Comparison of ENCODE assay signal across 8 cellular contexts in genomic region chr2:69798909-69799526, GRCh38. TPM values are rescaled to one million over a fixed set of nuclear protein-coding genes. Genes with fewer than 3 reads are reported as not detected.
DNase-seq lines count a peak whose midpoint lies in the region; TF ChIP-seq lines count a peak whose summit lies in the region.

No MANE protein-coding gene starts in this region.

- H3K27me3 ChIP-seq in esophagus muscularis mucosa: no peaks in the 10 kb centered on the region
- H3K27me3 ChIP-seq in trophoblast cell (ENCODE audit: insufficient read depth, low read length): no peaks in the 10 kb centered on the region

- H3K9me3 ChIP-seq in OCI-LY7 (ENCODE audit: low read length): no peaks in the 10 kb centered on the region; the same call in 1 of the 2 replicates
- no peaks in the 10 kb centered on the region for H3K9me3 ChIP-seq in esophagus muscularis mucosa
- peaks cover 1% of the 10 kb centered on the region for H3K9me3 ChIP-seq in trophoblast cell (ENCODE audit: insufficient read depth, low read depth, low read length)

- no peaks in the 10 kb centered on the region for H4K20me1 ChIP-seq in OCI-LY7 (ENCODE audit: insufficient read depth, low read length)

- peak overlapping the region; percentile 24 for H3K4ac ChIP-seq in trophoblast cell (ENCODE audit: low read depth, low read length)

- H3K18ac ChIP-seq in trophoblast cell (ENCODE audit: low read length): peak overlapping the region; percentile 74

- intact Hi-C loops in OCI-LY7 (cut with micrococcal nuclease; ENCODE audit: unreplicated experiment): no loop called here
- intact Hi-C loops in esophagus muscularis mucosa (cut with DNase I): no loop called here

- TF ChIP-seq CTCF in OCI-LY7 (conservative IDR thresholded peaks at IDR 0.05; ENCODE audit: low read length): no peak
- no peak for TF ChIP-seq CTCF in esophagus muscularis mucosa (IDR thresholded peaks at IDR 0.05)

- H2BK5ac ChIP-seq in trophoblast cell (ENCODE audit: low read depth, low read length, poor library complexity): peak overlapping the region; percentile 78

- H3K23ac ChIP-seq in trophoblast cell (ENCODE audit: low read length): no peak overlapping the region

- H3K4me3 ChIP-seq in OCI-LY7 (ENCODE audit: low read depth, low read length, poor library complexity, severe bottlenecking) (peak overlapping the region; percentile 45), esophagus muscularis mucosa (peak overlapping the region; percentile 40 to 47 (median 43)), trophoblast cell (ENCODE audit: low read depth, low read length) (no peak overlapping the region)

- no peaks in the 10 kb centered on the region for H3K9me2 ChIP-seq in OCI-LY7 (ENCODE audit: insufficient read depth, low read length)

- 13% methylated on average over 4 of the region's 4 CpGs for WGBS in esophagus muscularis mucosa
- WGBS in trophoblast cell (ENCODE audit: extremely low coverage, insufficient coverage, insufficient read length): no CpG with 5 or more reads among the region's 4 CpGs

- peak overlapping the region; percentile 84 for H2BK12ac ChIP-seq in trophoblast cell (ENCODE audit: low read length)

- peak overlapping the region; percentile 84 for H2BK120ac ChIP-seq in trophoblast cell (ENCODE audit: insufficient read depth, low read length, poor library complexity)

- H3K4me2 ChIP-seq in OCI-LY7 (ENCODE audit: low read length): peak overlapping the region; percentile 62
- peak overlapping the region; percentile 49 for H3K4me2 ChIP-seq in trophoblast cell (ENCODE audit: low read length)

- H4K8ac ChIP-seq in trophoblast cell (ENCODE audit: low read depth, low read length): peak overlapping the region; percentile 56

- H3K79me2 ChIP-seq in OCI-LY7 (ENCODE audit: insufficient read depth, low read depth, low read length) (no peaks in the 10 kb centered on the region), trophoblast cell (ENCODE audit: control insufficient read depth, insufficient read depth, low read length, poor library complexity) (no peaks in the 10 kb centered on the region)

- no peak for TF ChIP-seq POLR2A in esophagus muscularis mucosa (IDR thresholded peaks at IDR 0.05; ENCODE audit: low read depth)

- peaks cover 15% of the 10 kb centered on the region for H3K79me1 ChIP-seq in trophoblast cell (ENCODE audit: low read length)

- H3K9ac ChIP-seq in trophoblast cell (ENCODE audit: low read length): no peak overlapping the region

- TF ChIP-seq EP300 in esophagus muscularis mucosa (IDR thresholded peaks at IDR 0.05): no peak

- no peaks in the 10 kb centered on the region for H3K36me3 ChIP-seq in OCI-LY7 (ENCODE audit: insufficient read depth, low read length)
- peaks cover 0 to 7% (median under 1%) of the 10 kb centered on the region in 4 donors for H3K36me3 ChIP-seq in esophagus muscularis mucosa
- no peaks in the 10 kb centered on the region for H3K36me3 ChIP-seq in trophoblast cell (ENCODE audit: control insufficient read depth in 1 of 2, insufficient read depth in 2 of 2, low read length in 2 of 2)

- CTCF ChIA-PET in OCI-LY7 (lab: Charles Lee; ENCODE audit: unreplicated experiment): interaction anchor here (1.8 kb wide), 1 partner anchor 17 kb away, joined by 4 read pairs; no protein-coding TSS in a partner anchor

- H3K4me1 ChIP-seq in OCI-LY7 (ENCODE audit: insufficient read depth, low read length, poor library complexity, severe bottlenecking) (peaks cover 32% of the 10 kb centered on the region), esophagus muscularis mucosa (peaks cover 5 to 26% (median 23%) of the 10 kb centered on the region in 4 donors), trophoblast cell (ENCODE audit: control insufficient read depth in 1 of 2, insufficient read depth in 2 of 2, low read length in 2 of 2) (peaks cover 28 to 34% of the 10 kb centered on the region in 2 experiments)

- H4K91ac ChIP-seq in trophoblast cell (ENCODE audit: low read depth, low read length): peak overlapping the region; percentile 84

- POLR2A ChIA-PET in OCI-LY7 (lab: Charles Lee): interaction anchor here (0.6 to 2.8 kb wide), 7 partner anchors 8 to 155 kb away, joined by 3 to 10 read pairs (median 5); partner anchors contain the start of gene AAK1

- peak overlapping the region; percentile 75 for H3K14ac ChIP-seq in trophoblast cell (ENCODE audit: low read length)

- no TSS peak for BruUV-seq in OCI-LY7 (replicated peaks; lab: Mats Ljungman, UMichigan)

- H2AK5ac ChIP-seq in trophoblast cell (ENCODE audit: low read length): peak overlapping the region; percentile 83

- H3K27ac ChIP-seq in OCI-LY7 (ENCODE audit: low read depth, low read length, poor library complexity, severe bottlenecking) (no peak overlapping the region), esophagus muscularis mucosa (replicated peaks in 1 of 4) (peak overlapping the region; percentile 31 to 71 (median 64)), trophoblast cell (ENCODE audit: low read depth, low read length) (peak overlapping the region; percentile 84)

- no peak overlapping the region for H4K12ac ChIP-seq in trophoblast cell (ENCODE audit: low read depth, low read length)

- H2AFZ ChIP-seq in OCI-LY7 (ENCODE audit: low read length) (peak overlapping the region; percentile 52), trophoblast cell (ENCODE audit: insufficient read depth, low read length, poor library complexity) (no peak overlapping the region)

- DNase-seq in NCI-H82 (lab: John Stamatoyannopoulos, UW) (peak; percentile 49), NCI-H82 treated with DMSO at 0.1 percent for 48 hours (lab: John Stamatoyannopoulos, UW; ENCODE audit: unreplicated experiment) (no peak), OCI-LY7 (ENCODE audit: low spot score) (peak; percentile 23), esophagus muscularis mucosa (ENCODE audit: extremely low spot score) (peak; percentile 80), trophoblast cell (no peak), NCI-H748 (lab: John Stamatoyannopoulos, UW; ENCODE audit: unreplicated experiment) (no peak), NCI-H510A treated with DMSO at 0.1 percent for 48 hours (lab: John Stamatoyannopoulos, UW) (no peak), DMS 273 treated with DMSO at 0.1 percent for 48 hours (lab: John Stamatoyannopoulos, UW) (no peak)

RNA-seq across cellular contexts. Expression of gene GMCL1, which starts 30.4 kb away (rescaled TPM):
- 11.9 and 14.4 TPM in 2 replicates for total RNA-seq in OCI-LY7 (2014; rRNA removed; shearing (Covaris generic))
- total RNA-seq in OCI-LY7 (2022) (25.9 and 28.2 TPM in 2 replicates), esophagus muscularis mucosa (10 to 100 TPM in 2 of 4 donors, 1 to 10 TPM in 2; 9.5 to 13.7 (median 10.3) TPM)
- polyA plus RNA-seq in trophoblast cell (2013): 13.3 and 13.7 TPM in 2 replicates

RNA-seq across cellular contexts. Expression of gene ANXA4, which starts 57.1 kb away (rescaled TPM):
- 0.38 and 0.72 TPM in 2 replicates for total RNA-seq in OCI-LY7 (2014; rRNA removed; shearing (Covaris generic))
- 3.5 and 3.6 TPM in 2 replicates for total RNA-seq in OCI-LY7 (2022)
- 10 to 100 TPM; 44.9 to 94.8 (median 58.5) TPM for total RNA-seq in esophagus muscularis mucosa
- polyA plus RNA-seq in trophoblast cell (2013): 68.4 and 70.7 TPM in 2 replicates

Comparison
In these comparisons a context has a peak if more than half of its experiments do, and no peak if none do; other contexts are left out.
1. DNase-seq: peak in NCI-H82 (single experiment), OCI-LY7 (single experiment) and esophagus muscularis mucosa (single experiment); none in NCI-H82 treated with DMSO at 0.1 percent for 48 hours (single experiment), trophoblast cell (0 of 2), NCI-H748 (single experiment), NCI-H510A treated with DMSO at 0.1 percent for 48 hours (single experiment) and DMS 273 treated with DMSO at 0.1 percent for 48 hours (single experiment).
2. RNA of gene ANXA4, which starts 57.1 kb away (total RNA-seq): 44.9 to 94.8 TPM in esophagus muscularis mucosa; 0.38 to 3.6 TPM in OCI-LY7; every median in the first group is over 10 times any median in the second.